Comparison of ENCODE assay signal across 8 cellular contexts in genomic region chr14:61471297-61471980, GRCh38.
DNase-seq lines count a peak whose midpoint lies in the region; ATAC-seq and TF ChIP-seq lines count a peak whose summit lies in the region.

No MANE protein-coding gene starts in this region.

- H3K27me3 ChIP-seq in MG63: no peaks in the 10 kb centered on the region

- no peaks in the 10 kb centered on the region for H3K36me3 ChIP-seq in MG63

- peak overlapping the region; percentile 49 for H3K27ac ChIP-seq in cingulate gyrus (ENCODE audit: low read depth, low read length)

- TF ChIP-seq POLR2A in lower leg skin (IDR thresholded peaks at IDR 0.05): no peak

- no peaks in the 10 kb centered on the region for H3K9me3 ChIP-seq in MG63

- ATAC-seq in HG03175 (IDR thresholded peaks at IDR 0.05; ENCODE audit: unreplicated experiment): no peak
- no peak for ATAC-seq in esophagus mucosa

- TF ChIP-seq CTCF in AG09309 (IDR thresholded peaks at IDR 0.05; ENCODE audit: control insufficient read depth, insufficient read depth, low read depth, low read length, missing control alignments) (no peak), lower leg skin (IDR thresholded peaks at IDR 0.05) (no peak)

- peak overlapping the region; percentile 54 for H3K4me3 ChIP-seq in AG09309 (ENCODE audit: control insufficient read depth, low read depth, low read length)
- H3K4me3 ChIP-seq in MG63: peak overlapping the region; percentile 26
- H3K4me3 ChIP-seq in lower leg skin (ENCODE audit: low read depth, poor library complexity, severe bottlenecking): no peak overlapping the region

- no peak for DNase-seq in AG09309 (ENCODE audit: low read depth)
- DNase-seq in MG63: no peak
- DNase-seq in myocyte (ENCODE audit: low read depth): peak; percentile 24
- no peak for DNase-seq in NCI-H82 treated with DMSO at 0.1 percent for 48 hours (lab: John Stamatoyannopoulos, UW; ENCODE audit: unreplicated experiment)
- no peak for DNase-seq in lower leg skin (ENCODE audit: low spot score in 2 of 2)

- intact Hi-C loops in lower leg skin (cut with DNase I; ENCODE audit: low total_unique reads): loop anchor here (10.0 kb wide), 1 partner anchor 253 kb away; no protein-coding TSS in a partner anchor

- WGBS in lower leg skin, 2 donors: 63 to 75% methylated on average over 7 of the region's 7 CpGs
